20 cellular contexts compared by ENCODE assay signal in genomic region chr18:46720092-46720491, GRCh38. TPM values are rescaled to one million over a fixed set of nuclear protein-coding genes. Genes with fewer than 3 reads are reported as not detected.
"Had no signal": no experiment of that assay in that cellular context is flagged by ENCODE, and none has a peak within 500 bp of the region (broad histone marks: within the 10 kb centered on the region; RNA-seq: fewer than 3 reads in every experiment).

No MANE protein-coding gene starts in this region.

- H3K9me3 ChIP-seq: SJCRH30 had no signal

- H3K27me3 ChIP-seq: SJCRH30 had no signal

- H3K4me3 ChIP-seq: SJCRH30 had no signal

- H3K27ac ChIP-seq: RWPE1, SJCRH30 had no signal

- DNase-seq: KBM-7, NCI-H1092 treated with DMSO at 0.1 percent for 48 hours, NCI-H1436, NCI-H187, NCI-H2029, NCI-H2081 treated with DMSO at 0.1 percent for 48 hours, NCI-H2171, NCI-H226, NCI-H446, NCI-H510A, NCI-H524 treated with DMSO at 0.1 percent for 48 hours, NCI-H69, NCI-H774, SHP77, SJCRH30 had no signal

- H3K4me1 ChIP-seq: SJCRH30 had no signal

- ATAC-seq: Panc1, SK-N-SH treated with all-trans-retinoic acid at 6 μM for 48 hours had no signal

- H3K36me3 ChIP-seq: SJCRH30 had no signal

RNA-seq across cellular contexts. Expression of gene ST8SIA5, which starts 36.8 kb away (rescaled TPM):
- total RNA-seq: HT-29, MCF 10A had no signal
